Comparison of ENCODE assay signal across 1 cellular context in genomic region chr1:225762444-225762843, GRCh38.
TF ChIP-seq lines count a peak whose summit lies in the region.

No MANE protein-coding gene starts in this region.

TF ChIP-seq in WTC11, 78 proteins besides CTCF, POLR2A, EP300 and RAD21 (continued from another document):
- no peak for TF ChIP-seq PRDM15 (CRISPR knock-in tag; IDR thresholded peaks at IDR 0.05)
- TF ChIP-seq CREM (CRISPR knock-in tag; IDR thresholded peaks at IDR 0.05) = no peak
- TF ChIP-seq SP1 (CRISPR knock-in tag; conservative IDR thresholded peaks at IDR 0.05) = no peak
- TF ChIP-seq USF2 (CRISPR knock-in tag; IDR thresholded peaks at IDR 0.05) = no peak
- TF ChIP-seq NFATC4 (CRISPR knock-in tag; IDR thresholded peaks at IDR 0.05) = no peak
